14 cellular contexts compared by ENCODE assay signal in the genomic region with DNA sequence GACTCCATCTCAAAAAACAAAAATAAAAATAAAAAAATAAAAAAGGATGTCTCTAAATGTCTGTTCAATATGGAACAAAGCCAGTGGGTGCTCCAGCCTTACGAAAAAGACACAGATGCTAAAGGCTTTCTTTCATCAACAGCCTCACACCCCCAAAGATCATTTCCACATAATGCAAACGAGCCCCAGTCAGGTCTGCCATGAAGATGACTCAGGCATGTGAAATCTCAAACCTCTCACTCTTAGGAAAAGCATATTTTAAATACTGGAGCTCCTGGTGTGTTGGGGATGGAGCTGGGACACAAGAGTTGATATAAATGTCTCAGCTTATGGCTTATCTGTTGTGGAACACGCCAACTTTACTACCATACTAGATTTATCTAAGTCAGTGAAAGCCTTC. TPM values are rescaled to one million over a fixed set of nuclear protein-coding genes. Genes with fewer than 3 reads are reported as not detected.
DNase-seq lines count a peak whose midpoint lies in the region; ATAC-seq and TF ChIP-seq lines count a peak whose summit lies in the region.
"Had no signal": no experiment of that assay in that cellular context is flagged by ENCODE, and none has a peak within 500 bp of the region (broad histone marks: within the 10 kb centered on the region; RNA-seq: fewer than 3 reads in every experiment).

No MANE protein-coding gene starts in this region.

- no peaks in the 10 kb centered on the region for H4K20me1 ChIP-seq in osteoblast (ENCODE audit: insufficient read depth, low read length)

- H3K9me3 ChIP-seq in RWPE2 (ENCODE audit: severe bottlenecking) (no peaks in the 10 kb centered on the region), osteoblast (ENCODE audit: low read depth, low read length) (no peaks in the 10 kb centered on the region)

- peaks cover 25% of the 10 kb centered on the region for H3K4me1 ChIP-seq in RWPE2 (ENCODE audit: insufficient read depth, poor library complexity, severe bottlenecking)
- H3K4me1 ChIP-seq in osteoblast (ENCODE audit: insufficient read depth, low read length): peaks cover 33% of the 10 kb centered on the region

- H3K4me2 ChIP-seq in osteoblast (ENCODE audit: insufficient read depth, low read length): no peak overlapping the region

- no peak overlapping the region for H3K4me3 ChIP-seq in RWPE2 (ENCODE audit: severe bottlenecking)
- no peak overlapping the region for H3K4me3 ChIP-seq in osteoblast (ENCODE audit: insufficient read depth, low read length)

- no peaks in the 10 kb centered on the region for H3K79me2 ChIP-seq in osteoblast (ENCODE audit: insufficient read depth, low read length)

- TF ChIP-seq CTCF in RWPE2 (IDR thresholded peaks at IDR 0.05; ENCODE audit: poor library complexity, severe bottlenecking) (no peak), osteoblast (IDR thresholded peaks at IDR 0.05; ENCODE audit: extremely low read depth, low read depth, low read length) (no peak)

- ATAC-seq in RWPE2 (ENCODE audit: low read depth) (peak; percentile 20; the same call in 1 of the 3 replicates), HG03097 (IDR thresholded peaks at IDR 0.05; ENCODE audit: low FRiP score, unreplicated experiment) (no peak)
- ATAC-seq: naive thymus-derived CD4-positive, alpha-beta T cell had no signal

- no peaks in the 10 kb centered on the region for H3K36me3 ChIP-seq in RWPE2 (ENCODE audit: low read depth)
- H3K36me3 ChIP-seq in osteoblast (ENCODE audit: insufficient read depth, low read length): no peaks in the 10 kb centered on the region

- H3K27ac ChIP-seq in RWPE2 (ENCODE audit: poor library complexity, severe bottlenecking) (peak overlapping the region; percentile 77), osteoblast (ENCODE audit: low read depth, low read length) (peak overlapping the region; percentile 66)
- H3K27ac ChIP-seq: HL-60 had no signal

- DNase-seq in GM04503 (ENCODE audit: low read depth): peak; percentile 53
- DNase-seq in RWPE2 (ENCODE audit: low spot score): no peak
- peak; percentile 76 for DNase-seq in fibroblast of gingiva (ENCODE audit: low read depth)
- DNase-seq in osteoblast (ENCODE audit: insufficient read length, low spot score, missing footprints): peak; percentile 72
- DNase-seq in iPS-NIHi11 (ENCODE audit: low spot score): no peak
- DNase-seq in T-helper 1 cell: no peak
- no peak for DNase-seq in T-helper 2 cell
- DNase-seq: CD4-positive, alpha-beta memory T cell; naive thymus-derived CD4-positive, alpha-beta T cell; NCI-H2029 treated with DMSO at 0.1 percent for 48 hours; NCI-H774; RPMI8226 had no signal

- no peaks in the 10 kb centered on the region for H3K27me3 ChIP-seq in RWPE2 (ENCODE audit: insufficient read depth, poor library complexity, severe bottlenecking)
- H3K27me3 ChIP-seq in osteoblast (ENCODE audit: insufficient read depth, low read length): no peaks in the 10 kb centered on the region

- H2AFZ ChIP-seq in osteoblast (ENCODE audit: low read length): no peak overlapping the region

RNA-seq across cellular contexts. Expression of a gene that starts 49.9 kb away (rescaled TPM):
- total RNA-seq in osteoblast: 3.3 and 3.8 TPM in 2 replicates

Comparison
In these comparisons a context has a peak if more than half of its experiments do, and no peak if none do; other contexts are left out.
1. DNase-seq: peak in GM04503 (single experiment), fibroblast of gingiva (single experiment) and osteoblast (single experiment); none in RWPE2 (single experiment), iPS-NIHi11 (single experiment), T-helper 1 cell (0 of 5) and T-helper 2 cell (0 of 5).